Comparison of ENCODE assay signal across 9 cellular contexts in the genomic region with DNA sequence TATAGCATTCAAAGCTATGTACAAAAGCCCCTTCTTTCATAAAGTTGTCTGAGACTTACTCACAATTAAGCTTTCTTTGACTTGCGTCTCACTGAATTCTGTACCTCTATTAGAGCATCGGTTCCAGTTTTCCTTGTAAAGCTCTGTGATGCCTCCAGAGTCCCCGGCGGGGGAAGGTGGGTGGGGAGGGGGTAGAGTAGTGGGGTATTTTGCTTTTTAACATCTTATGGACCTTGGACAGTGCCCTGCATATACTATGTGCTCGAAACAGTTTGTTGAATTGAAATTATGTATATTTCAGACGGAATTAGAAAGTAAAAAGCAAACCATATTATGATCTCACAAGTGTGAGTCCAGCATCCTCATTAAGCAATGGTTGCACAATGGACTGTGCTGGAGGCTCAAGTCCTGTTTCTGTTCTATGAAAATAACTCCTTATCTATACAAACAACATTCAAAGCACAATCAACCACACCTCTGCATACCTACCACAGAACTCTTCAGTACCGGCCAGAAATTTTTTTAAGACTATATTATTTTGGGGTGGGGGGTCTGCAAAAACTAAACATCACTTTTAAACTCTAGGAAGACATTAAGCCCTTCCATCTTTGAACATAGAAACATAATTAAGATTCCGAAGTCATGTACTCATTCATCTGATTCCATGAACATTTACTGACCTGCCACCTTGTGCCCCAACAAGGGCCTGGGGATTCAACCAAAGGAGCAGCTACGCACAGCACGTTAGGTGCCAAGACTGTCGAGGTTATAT. TPM values are rescaled to one million over a fixed set of nuclear protein-coding genes. Genes with fewer than 3 reads are reported as not detected.
DNase-seq lines count a peak whose midpoint lies in the region; ATAC-seq and TF ChIP-seq lines count a peak whose summit lies in the region.
"Had no signal": no experiment of that assay in that cellular context is flagged by ENCODE, and none has a peak within 500 bp of the region (broad histone marks: within the 10 kb centered on the region; RNA-seq: fewer than 3 reads in every experiment).

No MANE protein-coding gene starts in this region.

- peak overlapping the region; percentile 15 to 97 (median 90) for H3K27ac ChIP-seq in adrenal gland
- peak overlapping the region; percentile 89 for H3K27ac ChIP-seq in upper lobe of right lung

- H3K4me1 ChIP-seq in adrenal gland (replicated peaks in 1 of 2), result peaks cover 11 to 29% of the 10 kb centered on the region in 2 donors
- peaks cover 31% of the 10 kb centered on the region for H3K4me1 ChIP-seq in upper lobe of right lung

- H3K4me3 ChIP-seq in adrenal gland (peak overlapping the region; percentile 6 to 90 (median 56)), kidney epithelial cell (ENCODE audit: low read depth, low read length) (peak overlapping the region; percentile 91), upper lobe of right lung (peak overlapping the region; percentile 67)

- WGBS in adrenal gland, 4 donors, result 34 to 42% (median 37%) methylated on average over 11 of the region's 11 CpGs

- no peaks in the 10 kb centered on the region for H3K27me3 Mint-ChIP-seq in activated T-cell treated with anti-CD3 and anti-CD28 coated beads, Interleukin-2, amount 50 U/mL, for 4 hours (ENCODE audit: low read depth)
- H3K27me3 Mint-ChIP-seq in activated T-cell treated with anti-CD3 and anti-CD28 coated beads, Interleukin-2, amount 50 U/mL, for 72 hours (ENCODE audit: low read depth), result no peaks in the 10 kb centered on the region
- H3K27me3 Mint-ChIP-seq: activated naive CD8-positive, alpha-beta T cell treated with anti-CD3 and anti-CD28 coated beads, Interleukin-2, amount 10 ng/mL, durations not matched to agents 7 days and 5 days had no signal

- H3K36me3 ChIP-seq in adrenal gland (replicated peaks in 1 of 2), result peaks cover 0 to 23% of the 10 kb centered on the region in 2 donors
- no peaks in the 10 kb centered on the region for H3K36me3 ChIP-seq in kidney epithelial cell (ENCODE audit: control insufficient read depth, insufficient read depth, low read length)
- H3K36me3 ChIP-seq in upper lobe of right lung, result peaks cover 23% of the 10 kb centered on the region

- peak; percentile 11 to 26 for ATAC-seq in activated T-cell treated with anti-CD3 and anti-CD28 coated beads, Interleukin-2, amount 50 U/mL, for 4 hours
- no peak for ATAC-seq in activated T-cell treated with anti-CD3 and anti-CD28 coated beads, Interleukin-2, amount 50 U/mL, for 72 hours (replicated peaks in 1 of 2)
- ATAC-seq in upper lobe of right lung (peak; percentile 15), GM21526 (IDR thresholded peaks at IDR 0.05; ENCODE audit: low FRiP score, unreplicated experiment) (no peak)

- intact Hi-C loops in adrenal gland (cut with DNase I) (no loop called here), upper lobe of right lung (cut with DNase I) (no loop called here)

- H3K4me3 Mint-ChIP-seq in activated T-cell treated with anti-CD3 and anti-CD28 coated beads, Interleukin-2, amount 50 U/mL, for 4 hours, result no peak overlapping the region
- H3K4me3 Mint-ChIP-seq in activated T-cell treated with anti-CD3 and anti-CD28 coated beads, Interleukin-2, amount 50 U/mL, for 72 hours, result no peak overlapping the region
- H3K4me3 Mint-ChIP-seq: activated naive CD8-positive, alpha-beta T cell treated with anti-CD3 and anti-CD28 coated beads, Interleukin-2, amount 10 ng/mL, durations not matched to agents 7 days and 5 days had no signal

- TF ChIP-seq CTCF in adrenal gland (IDR thresholded peaks at IDR 0.05), result no peak
- no peak for TF ChIP-seq CTCF in kidney epithelial cell (IDR thresholded peaks at IDR 0.05; ENCODE audit: insufficient read depth, low read length, poor library complexity, severe bottlenecking)
- no peak for TF ChIP-seq CTCF in upper lobe of right lung (IDR thresholded peaks at IDR 0.05)

- DNase-seq in activated T-cell treated with anti-CD3 and anti-CD28 coated beads, Interleukin-2, amount 50 U/mL, for 4 hours, result no peak
- no peak for DNase-seq in activated T-cell treated with anti-CD3 and anti-CD28 coated beads, Interleukin-2, amount 50 U/mL, for 72 hours
- DNase-seq in adrenal gland (peak in 2 of 7 donors; percentile 23 to 25), kidney epithelial cell (ENCODE audit: low read depth) (no peak), upper lobe of right lung (no peak), NCI-H128 (lab: John Stamatoyannopoulos, UW; ENCODE audit: unreplicated experiment) (no peak), NCI-H226 (no peak)
- DNase-seq: activated naive CD8-positive, alpha-beta T cell treated with anti-CD3 and anti-CD28 coated beads, Interleukin-2, amount 10 ng/mL, durations not matched to agents 7 days and 5 days had no signal

- peaks cover 42% of the 10 kb centered on the region for H3K4me1 Mint-ChIP-seq in activated T-cell treated with anti-CD3 and anti-CD28 coated beads, Interleukin-2, amount 50 U/mL, for 4 hours (ENCODE audit: low read depth)
- peaks cover 47% of the 10 kb centered on the region for H3K4me1 Mint-ChIP-seq in activated T-cell treated with anti-CD3 and anti-CD28 coated beads, Interleukin-2, amount 50 U/mL, for 72 hours (ENCODE audit: low read depth)

- H3K27ac Mint-ChIP-seq in activated T-cell treated with anti-CD3 and anti-CD28 coated beads, Interleukin-2, amount 50 U/mL, for 72 hours, result no peak overlapping the region
- H3K27ac Mint-ChIP-seq: activated naive CD8-positive, alpha-beta T cell treated with anti-CD3 and anti-CD28 coated beads, Interleukin-2, amount 10 ng/mL, durations not matched to agents 7 days and 5 days had no signal

- no peak for TF ChIP-seq POLR2A in adrenal gland (IDR thresholded peaks at IDR 0.05)

- H3K9me3 ChIP-seq in adrenal gland (replicated peaks in 1 of 3) (no peaks in the 10 kb centered on the region), upper lobe of right lung (no peaks in the 10 kb centered on the region)

- H3K27me3 ChIP-seq in adrenal gland (no peaks in the 10 kb centered on the region), kidney epithelial cell (ENCODE audit: control insufficient read depth, insufficient read depth, low read length) (no peaks in the 10 kb centered on the region), upper lobe of right lung (no peaks in the 10 kb centered on the region)

- H3K36me3 Mint-ChIP-seq in activated T-cell treated with anti-CD3 and anti-CD28 coated beads, Interleukin-2, amount 50 U/mL, for 4 hours (ENCODE audit: insufficient read depth), result peaks cover 29% of the 10 kb centered on the region
- peaks cover 17 to 39% of the 10 kb centered on the region in 2 donors for H3K36me3 Mint-ChIP-seq in activated T-cell treated with anti-CD3 and anti-CD28 coated beads, Interleukin-2, amount 50 U/mL, for 72 hours (ENCODE audit: insufficient read depth in 2 of 2)

- H3K9me3 Mint-ChIP-seq in activated T-cell treated with anti-CD3 and anti-CD28 coated beads, Interleukin-2, amount 50 U/mL, for 4 hours, result peaks cover 5% of the 10 kb centered on the region
- H3K9me3 Mint-ChIP-seq in activated T-cell treated with anti-CD3 and anti-CD28 coated beads, Interleukin-2, amount 50 U/mL, for 72 hours, result peaks cover 3% of the 10 kb centered on the region in 2 donors

RNA-seq across cellular contexts. Expression of a gene that starts 0.9 kb away (rescaled TPM):
- total RNA-seq in activated T-cell treated with anti-CD3 and anti-CD28 coated beads, Interleukin-2, amount 50 U/mL, for 4 hours, result 100 to 1,000 TPM; 222 to 278 (median 268) TPM
- 100 to 1,000 TPM; 441 to 563 TPM for total RNA-seq in activated T-cell treated with anti-CD3 and anti-CD28 coated beads, Interleukin-2, amount 50 U/mL, for 72 hours
- total RNA-seq in adrenal gland (100 to 1,000 TPM in 2 of 8 donors, 10 to 100 TPM in 6; 55.3 to 165 (median 82.0) TPM), kidney epithelial cell (63.6 and 66.3 TPM in 2 replicates), upper lobe of right lung (98.6 TPM)
- 10 to 100 TPM; 11.9 to 99.5 (median 17.1) TPM for polyA plus RNA-seq in adrenal gland

Comparison
In these comparisons a context has a peak if more than half of its experiments do, and no peak if none do; other contexts are left out.
1. ATAC-seq: peak in activated T-cell treated with anti-CD3 and anti-CD28 coated beads, Interleukin-2, amount 50 U/mL, for 4 hours (2 of 2) and upper lobe of right lung (single experiment); none in activated T-cell treated with anti-CD3 and anti-CD28 coated beads, Interleukin-2, amount 50 U/mL, for 72 hours (0 of 2) and GM21526 (single experiment).
2. Peak in every context shown above with its lines, with median percentiles within 50 percentile points of each other: H3K4me3 ChIP-seq.